In genomic region chr10:27242473-27242950, GRCh38 we compare ENCODE assay signal across 8 cellular contexts. TPM values are rescaled to one million over a fixed set of nuclear protein-coding genes. Genes with fewer than 3 reads are reported as not detected.
DNase-seq lines count a peak whose midpoint lies in the region; ATAC-seq and TF ChIP-seq lines count a peak whose summit lies in the region.

No MANE protein-coding gene starts in this region.

- in situ Hi-C loops in mammary epithelial cell (cut with MboI; ENCODE audit: low sequenced_read_pairs in 2 of 2): no loop called here

- WGBS in mammary epithelial cell (ENCODE audit: low coverage, missing lambda C conversion rate): 8% methylated on average over 6 of the region's 6 CpGs

- H3K4me2 ChIP-seq in mammary epithelial cell (ENCODE audit: insufficient read depth, low read depth, low read length): peak overlapping the region; percentile 95

- H2AFZ ChIP-seq in ACC112 (ENCODE audit: low read length, unreplicated experiment) (peak overlapping the region; percentile 34), mammary epithelial cell (ENCODE audit: low read depth, low read length) (peak overlapping the region; percentile 92)

- no peak for TF ChIP-seq CTCF in mammary epithelial cell (conservative IDR thresholded peaks at IDR 0.05 in 1 of 2, IDR thresholded peaks at IDR 0.05 in 1 of 2; ENCODE audit: extremely low read depth in 1 of 2, insufficient read depth in 1 of 2, low read depth in 1 of 2, low read length in 2 of 2)

- H3K9ac ChIP-seq in mammary epithelial cell (ENCODE audit: insufficient read depth, low read length): peak overlapping the region; percentile 69
- peak overlapping the region; percentile 97 for H3K9ac ChIP-seq in mucosa of stomach (ENCODE audit: low read length)

- H3K27ac ChIP-seq in ACC112 (ENCODE audit: low read depth, low read length) (peak overlapping the region; percentile 81), mammary epithelial cell (ENCODE audit: insufficient read depth, low read depth, low read length) (peak overlapping the region; percentile 75)

- intact Hi-C loops in mammary epithelial cell (cut with micrococcal nuclease): loop anchor here (2.0 to 10.0 kb wide), 4 partner anchors 88 to 548 kb away; partner anchors contain the start of genes ANKRD26, MASTL, PDSS1 and RAB18

- BruUV-seq in mammary epithelial cell (replicated peaks; lab: Mats Ljungman, UMichigan): TSS peak; percentile 82

- H3K4me1 ChIP-seq in ACC112 (ENCODE audit: control insufficient read depth, insufficient read depth, low read length, unreplicated experiment) (peaks cover 10% of the 10 kb centered on the region), mammary epithelial cell (ENCODE audit: insufficient read depth, low read length) (peaks cover 19% of the 10 kb centered on the region), mucosa of stomach (ENCODE audit: control insufficient read depth, insufficient read depth, low read length) (peaks cover 7% of the 10 kb centered on the region)

- H3K79me2 ChIP-seq in ACC112 (ENCODE audit: control insufficient read depth, insufficient read depth, low read length, unreplicated experiment) (peaks cover 21% of the 10 kb centered on the region), mammary epithelial cell (ENCODE audit: insufficient read depth, low read length) (peaks cover 22% of the 10 kb centered on the region)

- H3K4me3 ChIP-seq in ACC112 (ENCODE audit: low read depth, low read length): peak overlapping the region; percentile 94
- peak overlapping the region; percentile 73 to 91 (median 74) for H3K4me3 ChIP-seq in mammary epithelial cell (replicated peaks in 1 of 3; ENCODE audit: insufficient read depth in 1 of 3, low read depth in 2 of 3, low read length in 3 of 3)
- peak overlapping the region; percentile 80 for H3K4me3 ChIP-seq in mucosa of stomach (ENCODE audit: low read length)

- H4K20me1 ChIP-seq in mammary epithelial cell (ENCODE audit: insufficient read depth, low read length): no peaks in the 10 kb centered on the region

- H3K9me3 ChIP-seq in mammary epithelial cell (replicated peaks; ENCODE audit: insufficient read depth, low read length) (no peaks in the 10 kb centered on the region), mucosa of stomach (ENCODE audit: control insufficient read depth, low read length) (no peaks in the 10 kb centered on the region)

- ATAC-seq in HG03354 (IDR thresholded peaks at IDR 0.05; ENCODE audit: poor library complexity, severe bottlenecking, unreplicated experiment) (peak; percentile 2), HG02981 (IDR thresholded peaks at IDR 0.05; ENCODE audit: unreplicated experiment) (no peak), HG03520 (IDR thresholded peaks at IDR 0.05; ENCODE audit: unreplicated experiment) (no peak), HG02759 (IDR thresholded peaks at IDR 0.05; ENCODE audit: unreplicated experiment) (no peak)

- H3K27me3 ChIP-seq in ACC112 (ENCODE audit: insufficient read depth, low read length) (no peaks in the 10 kb centered on the region), mammary epithelial cell (ENCODE audit: insufficient read depth, low read length) (no peaks in the 10 kb centered on the region), mucosa of stomach (ENCODE audit: control insufficient read depth, insufficient read depth, low read length) (no peaks in the 10 kb centered on the region)

- DNase-seq in mammary epithelial cell (no peak), NCI-H226 (no peak)

- H3K36me3 ChIP-seq in ACC112 (ENCODE audit: insufficient read depth, low read length): no peaks in the 10 kb centered on the region
- no peaks in the 10 kb centered on the region for H3K36me3 ChIP-seq in mammary epithelial cell (ENCODE audit: insufficient read depth, low read length)
- H3K36me3 ChIP-seq in mucosa of stomach (ENCODE audit: control insufficient read depth, insufficient read depth, low read length): no peaks in the 10 kb centered on the region

- dilution Hi-C loops in mammary epithelial cell (cut with HindIII; ENCODE audit: low sequenced_read_pairs): no loop called here

- CTCF ChIA-PET in mammary epithelial cell (lab: Charles Lee; ENCODE audit: low non-redundant PET): no interaction called here

RNA-seq across cellular contexts. Expression of gene ACBD5, which starts 1.9 kb away (rescaled TPM):
- 10 to 100 TPM; 18.8 to 21.5 TPM for total RNA-seq in mammary epithelial cell
- polyA plus RNA-seq in mammary epithelial cell: 7.5 TPM
- 10.9 TPM for polyA minus RNA-seq in mammary epithelial cell
